ENCODE assay signal across 2 cellular contexts in the genomic region with DNA sequence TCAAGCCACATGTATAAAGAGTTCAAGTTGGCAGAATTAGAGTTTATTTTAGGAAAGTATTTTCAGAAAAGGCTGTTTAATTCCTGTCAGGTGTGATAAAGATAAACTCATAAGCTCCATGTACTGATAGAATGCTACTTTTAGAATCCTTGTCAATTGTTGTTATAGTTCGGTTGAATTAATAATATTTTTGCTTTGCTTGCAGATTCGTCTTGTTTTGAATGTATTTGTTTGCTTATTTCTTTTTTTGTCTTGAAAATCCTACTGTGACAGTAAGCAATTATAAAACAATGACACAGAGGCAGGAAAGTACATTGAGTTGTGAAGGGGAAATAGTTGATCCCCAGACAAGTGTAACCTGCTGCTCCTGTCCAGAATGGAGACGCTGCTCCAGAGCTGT.
TF ChIP-seq lines count a peak whose summit lies in the region.

No MANE protein-coding gene starts in this region.

TF ChIP-seq in A549, 52 proteins besides CTCF, POLR2A, EP300 and RAD21 (continued from another document):
- no peak for TF ChIP-seq FOXS1 (CRISPR knock-in tag; IDR thresholded peaks at IDR 0.05)

TF ChIP-seq in IMR-90, 13 proteins besides CTCF, POLR2A, EP300 and RAD21 (continued from another document):
- no peak for TF ChIP-seq NFE2L2 (IDR thresholded peaks at IDR 0.05; ENCODE audit: low read depth, low read length)
- no peak for TF ChIP-seq MXI1 (IDR thresholded peaks at IDR 0.05; ENCODE audit: borderline replicate concordance, low read depth, low read length)
- TF ChIP-seq, protein P1, sequence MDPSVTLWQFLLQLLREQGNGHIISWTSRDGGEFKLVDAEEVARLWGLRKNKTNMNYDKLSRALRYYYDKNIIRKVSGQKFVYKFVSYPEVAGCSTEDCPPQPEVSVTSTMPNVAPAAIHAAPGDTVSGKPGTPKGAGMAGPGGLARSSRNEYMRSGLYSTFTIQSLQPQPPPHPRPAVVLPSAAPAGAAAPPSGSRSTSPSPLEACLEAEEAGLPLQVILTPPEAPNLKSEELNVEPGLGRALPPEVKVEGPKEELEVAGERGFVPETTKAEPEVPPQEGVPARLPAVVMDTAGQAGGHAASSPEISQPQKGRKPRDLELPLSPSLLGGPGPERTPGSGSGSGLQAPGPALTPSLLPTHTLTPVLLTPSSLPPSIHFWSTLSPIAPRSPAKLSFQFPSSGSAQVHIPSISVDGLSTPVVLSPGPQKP (IDR thresholded peaks at IDR 0.05; ENCODE audit: borderline replicate concordance, low read depth, low read length): no peak
- no peak for TF ChIP-seq CHD1 (IDR thresholded peaks at IDR 0.05; ENCODE audit: low read depth, low read length)
- TF ChIP-seq MAZ (IDR thresholded peaks at IDR 0.05; ENCODE audit: borderline replicate concordance, low read depth, low read length): no peak
